ENCODE assay signal across 24 cellular contexts in the genomic region with DNA sequence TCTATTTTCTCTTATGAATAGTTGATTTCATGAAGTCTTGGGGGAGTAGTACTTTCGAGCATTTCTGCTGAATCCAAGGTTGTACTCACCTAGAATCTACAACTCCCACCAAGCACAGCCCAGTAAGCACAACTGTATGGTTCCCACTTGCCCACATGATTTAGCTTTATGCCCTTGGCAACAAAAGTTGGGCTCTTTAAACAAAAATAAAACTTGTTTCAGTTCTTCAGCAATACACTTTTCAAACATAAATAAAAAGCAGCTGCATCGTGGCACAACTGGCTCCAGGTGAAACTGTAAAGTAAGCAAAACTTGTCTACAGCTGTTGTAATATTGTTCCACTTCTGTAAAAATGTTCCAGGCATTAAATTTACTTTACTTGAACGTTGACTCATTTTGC.
DNase-seq lines count a peak whose midpoint lies in the region; ATAC-seq and TF ChIP-seq lines count a peak whose summit lies in the region.
"Had no signal": no experiment of that assay in that cellular context is flagged by ENCODE, and none has a peak within 500 bp of the region (broad histone marks: within the 10 kb centered on the region; RNA-seq: fewer than 3 reads in every experiment).

No MANE protein-coding gene starts in this region.

- H3K9me2 ChIP-seq in MM.1S (replicated peaks; ENCODE audit: insufficient read depth, low read length) = no peaks in the 10 kb centered on the region

- H3K36me3 Mint-ChIP-seq in brain (peaks cover 4% of the 10 kb centered on the region), osteocyte (ENCODE audit: unreplicated experiment) (no peaks in the 10 kb centered on the region)
- H3K36me3 Mint-ChIP-seq: CD14-positive monocyte; CD8-positive, alpha-beta memory T cell had no signal

- TF ChIP-seq CTCF in MM.1S (IDR thresholded peaks at IDR 0.05; ENCODE audit: low read length) (no peak), brain (conservative IDR thresholded peaks at IDR 0.05) (no peak), osteocyte (IDR thresholded peaks at IDR 0.05) (no peak)

- H3K9me3 ChIP-seq in MM.1S (replicated peaks; ENCODE audit: insufficient read depth, low read length) (no peaks in the 10 kb centered on the region), SJCRH30 (replicated peaks) (no peaks in the 10 kb centered on the region)
- H3K9me3 ChIP-seq: A549; BE2C; BLaER1 treated with 17β-estradiol and CSF1 and Interleukin-3, amounts not matched to agents 10 nM and 100 nM had no signal

- no peaks in the 10 kb centered on the region for H4K20me1 ChIP-seq in MM.1S (ENCODE audit: insufficient read depth, low read length)
- H4K20me1 ChIP-seq: BLaER1 treated with 17β-estradiol and CSF1 and Interleukin-3, amounts not matched to agents 10 nM and 100 nM had no signal

- H3K27me3 Mint-ChIP-seq in brain (no peaks in the 10 kb centered on the region), osteocyte (ENCODE audit: unreplicated experiment) (no peaks in the 10 kb centered on the region)
- H3K27me3 Mint-ChIP-seq: CD4-positive, alpha-beta T cell; CD8-positive, alpha-beta memory T cell had no signal

- H3K27me3 ChIP-seq in MM.1S (replicated peaks; ENCODE audit: insufficient read depth, low read length) (no peaks in the 10 kb centered on the region), SJCRH30 (no peaks in the 10 kb centered on the region)
- H3K27me3 ChIP-seq: BE2C; BLaER1 treated with 17β-estradiol and CSF1 and Interleukin-3, amounts not matched to agents 10 nM and 100 nM had no signal

- H3F3A ChIP-seq in MM.1S (ENCODE audit: insufficient read depth, low read length) = peaks cover 42% of the 10 kb centered on the region

- H3K4me1 ChIP-seq in MM.1S (ENCODE audit: low read length) (peaks cover 57% of the 10 kb centered on the region), SJCRH30 (peaks cover 19% of the 10 kb centered on the region; the same call in 1 of the 2 replicates)
- H3K4me1 ChIP-seq: A549; BE2C; BLaER1 treated with 17β-estradiol and CSF1 and Interleukin-3, amounts not matched to agents 10 nM and 100 nM had no signal

- H3K27ac ChIP-seq in MM.1S (ENCODE audit: low read length) (peak overlapping the region; percentile 98), SJCRH30 (peak overlapping the region; percentile 35; the same call in 1 of the 2 replicates)
- H3K27ac ChIP-seq: A549; BLaER1 treated with 17β-estradiol and CSF1 and Interleukin-3, amounts not matched to agents 10 nM and 100 nM had no signal

- peak overlapping the region in 3 of 5 experiments; percentile 20 to 48 (median 28) for H3K27ac Mint-ChIP-seq in brain
- H3K27ac Mint-ChIP-seq in osteocyte (ENCODE audit: unreplicated experiment) = no peak overlapping the region
- H3K27ac Mint-ChIP-seq: CD14-positive monocyte; CD4-positive, alpha-beta T cell; CD8-positive, alpha-beta memory T cell had no signal

- peak overlapping the region; percentile 71 for H3K9ac ChIP-seq in MM.1S (ENCODE audit: low read length)
- H3K9ac ChIP-seq: BLaER1 treated with 17β-estradiol and CSF1 and Interleukin-3, amounts not matched to agents 10 nM and 100 nM had no signal

- no peaks in the 10 kb centered on the region for H3K79me2 ChIP-seq in MM.1S (ENCODE audit: low read length)

- peak overlapping the region; percentile 91 for H3K4me2 ChIP-seq in MM.1S (ENCODE audit: low read depth, low read length)
- H3K4me2 ChIP-seq: A549; BLaER1 treated with 17β-estradiol and CSF1 and Interleukin-3, amounts not matched to agents 10 nM and 100 nM; GM23338 had no signal

- no peak overlapping the region for H3K4me3 Mint-ChIP-seq in brain
- H3K4me3 Mint-ChIP-seq in osteocyte (ENCODE audit: unreplicated experiment) = no peak overlapping the region
- H3K4me3 Mint-ChIP-seq: CD14-positive monocyte; CD4-positive, alpha-beta T cell; CD8-positive, alpha-beta memory T cell; GM23338; H9 had no signal

- H3K4me1 Mint-ChIP-seq in brain (peaks cover 38% of the 10 kb centered on the region), osteocyte (ENCODE audit: unreplicated experiment) (peaks cover 1% of the 10 kb centered on the region)
- H3K4me1 Mint-ChIP-seq: CD14-positive monocyte; CD8-positive, alpha-beta memory T cell had no signal

- H2AFZ ChIP-seq in MM.1S (ENCODE audit: low read length) = peak overlapping the region; percentile 54
- H2AFZ ChIP-seq: GM23338 had no signal

- no peaks in the 10 kb centered on the region for H3K36me3 ChIP-seq in MM.1S (replicated peaks; ENCODE audit: insufficient read depth, low read length)
- H3K36me3 ChIP-seq in SJCRH30 = no peaks in the 10 kb centered on the region
- H3K36me3 ChIP-seq: BE2C; BLaER1 treated with 17β-estradiol and CSF1 and Interleukin-3, amounts not matched to agents 10 nM and 100 nM had no signal

- H3K9me3 Mint-ChIP-seq in brain (no peaks in the 10 kb centered on the region), osteocyte (ENCODE audit: unreplicated experiment) (no peaks in the 10 kb centered on the region)
- H3K9me3 Mint-ChIP-seq: GM23338, H9 had no signal

- DNase-seq in MM.1S (peak; percentile 94), SJCRH30 (peak; percentile 25 to 47), NCI-H1930 (lab: John Stamatoyannopoulos, UW) (no peak), T-helper 9 cell (no peak), osteocyte (ENCODE audit: extremely low spot score, unreplicated experiment) (no peak)
- DNase-seq: 8988T; ACHN; AML-193; BE2C; CD4-positive, alpha-beta T cell; CD8-positive, alpha-beta memory T cell; DMS 273 treated with DMSO at 0.1 percent for 48 hours; DMS79; EL; GDM1; H9 had no signal

- peak; percentile 51 for ATAC-seq in HG03025 (IDR thresholded peaks at IDR 0.05; ENCODE audit: low FRiP score, unreplicated experiment)
- ATAC-seq: A549, GM12878, GM23338, HCT116 had no signal

- H3K4me3 ChIP-seq in MM.1S (ENCODE audit: low read length) (peak overlapping the region; percentile 55), SJCRH30 (no peak overlapping the region)
- H3K4me3 ChIP-seq: A549; BLaER1 treated with 17β-estradiol and CSF1 and Interleukin-3, amounts not matched to agents 10 nM and 100 nM; GM12878; GM23338 had no signal

Comparison
In these comparisons a context has a peak if more than half of its experiments do, and no peak if none do; other contexts are left out.
1. DNase-seq: peak in MM.1S (single experiment) and SJCRH30 (2 of 2); none in NCI-H1930 (0 of 2), T-helper 9 cell (single experiment) and osteocyte (single experiment).